In genomic region chr12:121590476-121591143, GRCh38 we compare ENCODE assay signal across 8 cellular contexts. TPM values are rescaled to one million over a fixed set of nuclear protein-coding genes. Genes with fewer than 3 reads are reported as not detected.
DNase-seq lines count a peak whose midpoint lies in the region; ATAC-seq, FAIRE-seq and TF ChIP-seq lines count a peak whose summit lies in the region.

No MANE protein-coding gene starts in this region.

- H3K4me1 ChIP-seq in mesodermal cell (ENCODE audit: control insufficient read depth, insufficient read depth, low read length, poor library complexity, severe bottlenecking) (peaks cover 25% of the 10 kb centered on the region), stomach (peaks cover 0 to 19% (median 3%) of the 10 kb centered on the region in 4 donors)

- H3K36me3 ChIP-seq in bronchial epithelial cell (ENCODE audit: control insufficient read depth, insufficient read depth, low read length) (no peaks in the 10 kb centered on the region), mesodermal cell (ENCODE audit: control insufficient read depth, insufficient read depth, low read length) (peaks cover 13% of the 10 kb centered on the region), stomach (no peaks in the 10 kb centered on the region)

- TF ChIP-seq EP300 in stomach (IDR thresholded peaks at IDR 0.05) = no peak

- peak overlapping the region; percentile 95 for H3K27ac ChIP-seq in mesodermal cell (ENCODE audit: low read depth, low read length, severe bottlenecking)
- H3K27ac ChIP-seq in stomach = peak overlapping the region; percentile 61 to 89 (median 85)

- DNase-seq in GM12865 (ENCODE audit: low read depth) = peak; percentile 89
- peak; percentile 20 for DNase-seq in UCSD-AML1 (lab: John Stamatoyannopoulos, UW; ENCODE audit: unreplicated experiment)
- DNase-seq in bronchial epithelial cell (ENCODE audit: low read depth) = peak; percentile 39
- DNase-seq in stomach = no peak
- no peak for DNase-seq in NCI-H748 (lab: John Stamatoyannopoulos, UW; ENCODE audit: unreplicated experiment)
- no peak for DNase-seq in DMS 273 treated with DMSO at 0.1 percent for 48 hours (lab: John Stamatoyannopoulos, UW)

- H3K4me3 ChIP-seq in GM12865 (ENCODE audit: low read depth, low read length) (peak overlapping the region; percentile 58), bronchial epithelial cell (ENCODE audit: low read depth, low read length) (no peak overlapping the region), mesodermal cell (ENCODE audit: extremely low read depth, insufficient read depth, low read length, poor library complexity, severe bottlenecking) (peak overlapping the region; percentile 12), stomach (peak overlapping the region; percentile 27 to 46 (median 34))

- TF ChIP-seq POLR2A in stomach (IDR thresholded peaks at IDR 0.05) = no peak

- intact Hi-C loops in stomach (cut with DNase I; ENCODE audit: low total_unique reads) = no loop called here

- H3K27me3 ChIP-seq in bronchial epithelial cell (ENCODE audit: control insufficient read depth, insufficient read depth, low read length) (no peaks in the 10 kb centered on the region), stomach (no peaks in the 10 kb centered on the region)

- H3K9me3 ChIP-seq in mesodermal cell (ENCODE audit: control insufficient read depth, low read length) (no peaks in the 10 kb centered on the region), stomach (no peaks in the 10 kb centered on the region)

- no peak for TF ChIP-seq CTCF in GM12865 (IDR thresholded peaks at IDR 0.05; ENCODE audit: insufficient read depth, low read depth, low read length, missing control alignments)
- TF ChIP-seq CTCF in bronchial epithelial cell (IDR thresholded peaks at IDR 0.05; ENCODE audit: insufficient read depth, low read length, severe bottlenecking) = no peak
- no peak for TF ChIP-seq CTCF in stomach (IDR thresholded peaks at IDR 0.05)

- ATAC-seq in HG02970 (IDR thresholded peaks at IDR 0.05; ENCODE audit: low FRiP score, unreplicated experiment) = peak; percentile 45

- FAIRE-seq in bronchial epithelial cell (lab: Jason Lieb, UNC) = no peak

- 37 to 48% methylated on average over 6 of the region's 10 CpGs for WGBS in mesodermal cell (ENCODE audit: insufficient coverage in 2 of 2), 2 experiments
- whole genome bisulfite sequencing in stomach, 5 donors = 26 to 56% (median 40%) methylated on average over 10 of the region's 10 CpGs

RNA-seq across cellular contexts. Expression of gene KDM2B, which starts 9.8 kb away (rescaled TPM):
- total RNA-seq in bronchial epithelial cell = 14.2 and 18.7 TPM in 2 replicates
- 52.8 TPM for polyA plus RNA-seq in mesodermal cell (2013, experiment 1 of 2)
- polyA plus RNA-seq in mesodermal cell (2013, experiment 2 of 2) = 50.4 TPM
- total RNA-seq in stomach = 10 to 100 TPM in 4 of 5 donors, 1 to 10 TPM in 1; 5.8 to 72.8 (median 17.1) TPM
- 1 to 10 TPM; 7.8 to 9.0 (median 8.0) TPM for polyA plus RNA-seq in stomach

RNA-seq across cellular contexts. Expression of gene ORAI1, which starts 35.7 kb away (rescaled TPM):
- total RNA-seq in bronchial epithelial cell (8.7 and 11.1 TPM in 2 replicates), stomach (10 to 100 TPM in 2 of 5 donors, 1 to 10 TPM in 2, under 1 TPM in 1; 0.45 to 37.9 (median 7.9) TPM)
- 29.6 TPM for polyA plus RNA-seq in mesodermal cell (2013, experiment 1 of 2)
- polyA plus RNA-seq in mesodermal cell (2013, experiment 2 of 2) = 21.0 TPM
- 10 to 100 TPM in 1 of 3 donors, 1 to 10 TPM in 2; 5.5 to 13.7 (median 9.3) TPM for polyA plus RNA-seq in stomach

Comparison
In these comparisons a context has a peak if more than half of its experiments do, and no peak if none do; other contexts are left out.
1. DNase-seq: peak in GM12865 (single experiment), UCSD-AML1 (single experiment) and bronchial epithelial cell (single experiment); none in stomach (single experiment), NCI-H748 (single experiment) and DMS 273 treated with DMSO at 0.1 percent for 48 hours (single experiment).